ENCODE assay signal across 1 cellular context in genomic region chr2:166357068-166357949, GRCh38.
TF ChIP-seq lines count a peak whose summit lies in the region.

No MANE protein-coding gene starts in this region.

TF ChIP-seq in K562, 482 proteins besides CTCF, POLR2A, EP300 and RAD21 (continued from another document):
- TF ChIP-seq HES1 (IDR thresholded peaks at IDR 0.05; ENCODE audit: low read depth) = no peak
- no peak for TF ChIP-seq ZZZ3 (IDR thresholded peaks at IDR 0.05)
- 0 out of 2 replicates have a peak, but pooled peaks have one; percentile 49 for TF ChIP-seq NCOA6 (IDR thresholded peaks at IDR 0.05)
- TF ChIP-seq ZNF778 (CRISPR knock-in tag; IDR thresholded peaks at IDR 0.05) = no peak
- peak; percentile 85 for TF ChIP-seq FOXJ2 (tag; IDR thresholded peaks at IDR 0.05)
- no peak for TF ChIP-seq CXXC5 (CRISPR knock-in tag; IDR thresholded peaks at IDR 0.05)
- TF ChIP-seq TBL1XR1 (IDR thresholded peaks at IDR 0.05; ENCODE audit: low read length in 2 of 2) = no peak
- no peak for TF ChIP-seq WHSC1 (IDR thresholded peaks at IDR 0.05; ENCODE audit: low read length)
- TF ChIP-seq SMAD1 (IDR thresholded peaks at IDR 0.05; ENCODE audit: low read depth, low read length, partially characterized antibody) = no peak
- peak; percentile 96 for TF ChIP-seq C11orf30 (IDR thresholded peaks at IDR 0.05; ENCODE audit: low read depth)
- TF ChIP-seq GABPA (tag; conservative IDR thresholded peaks at IDR 0.05; ENCODE audit: low read depth) = no peak; the same call in 1 of the 2 replicates
- TF ChIP-seq RFX1 (IDR thresholded peaks at IDR 0.05) = peak; percentile 97
- 0 out of 2 replicates have a peak, but pooled peaks have one; percentile 16 for TF ChIP-seq THRB (CRISPR knock-in tag; conservative IDR thresholded peaks at IDR 0.05)
- peak; percentile 71 for TF ChIP-seq NEUROD1 (IDR thresholded peaks at IDR 0.05; ENCODE audit: borderline replicate concordance, low read depth, low read length, partially characterized antibody)
- peak; percentile 96 for TF ChIP-seq NFE2L1 (tag; IDR thresholded peaks at IDR 0.05; ENCODE audit: borderline replicate concordance, low read depth)
- TF ChIP-seq TEAD1 (CRISPR knock-in tag; IDR thresholded peaks at IDR 0.05) = 0 out of 4 replicates have a peak, but pooled peaks of 1 of the 2 experiments have one; percentile 16
- TF ChIP-seq ZNF75A (CRISPR knock-in tag; IDR thresholded peaks at IDR 0.05) = no peak
- TF ChIP-seq ZNF740 (CRISPR knock-in tag; IDR thresholded peaks at IDR 0.05) = peak; percentile 51; the same call in 1 of the 2 replicates
- TF ChIP-seq ZNF740 (tag; IDR thresholded peaks at IDR 0.05) = peak in 1 of 2 experiments; percentile 81; a peak in 2 of 4 replicates
- TF ChIP-seq EWSR1 (IDR thresholded peaks at IDR 0.05; ENCODE audit: borderline replicate concordance, low read depth, partially characterized antibody) = no peak
- 0 out of 2 replicates have a peak, but pooled peaks have one; percentile 18 for TF ChIP-seq E4F1 (CRISPR knock-in tag; IDR thresholded peaks at IDR 0.05; ENCODE audit: borderline replicate concordance)
- TF ChIP-seq NFE2 (IDR thresholded peaks at IDR 0.05; ENCODE audit: low read depth) = peak; percentile 93
- TF ChIP-seq KLF6 (CRISPR knock-in tag; IDR thresholded peaks at IDR 0.05; ENCODE audit: borderline replicate concordance) = peak; percentile 74; the same call in 1 of the 2 replicates
- peak in 1 of 2 experiments; percentile 76; a peak in 1 of 4 replicates for TF ChIP-seq CSDE1 (IDR thresholded peaks at IDR 0.05)
- TF ChIP-seq ZBED1 (IDR thresholded peaks at IDR 0.05) = no peak
- peak; percentile 11; the same call in 1 of the 2 replicates for TF ChIP-seq ZNF395 (CRISPR knock-in tag; IDR thresholded peaks at IDR 0.05)
- peak; percentile 7; the same call in 1 of the 2 replicates for TF ChIP-seq ZNF449 (CRISPR knock-in tag; IDR thresholded peaks at IDR 0.05)
- no peak for TF ChIP-seq HLTF (IDR thresholded peaks at IDR 0.05)
- peak; percentile 80 for TF ChIP-seq NFRKB (IDR thresholded peaks at IDR 0.05; ENCODE audit: low read depth)
- TF ChIP-seq MAFF (IDR thresholded peaks at IDR 0.05; ENCODE audit: low read length) = peak; percentile 95
- no peak for TF ChIP-seq BRF1 (IDR thresholded peaks at IDR 0.05; ENCODE audit: borderline replicate concordance, extremely low read depth, insufficient read length)
- TF ChIP-seq ATF6 (CRISPR knock-in tag; IDR thresholded peaks at IDR 0.05) = 0 out of 2 replicates have a peak, but pooled peaks have one; percentile 49
- TF ChIP-seq SRSF9 (IDR thresholded peaks at IDR 0.05; ENCODE audit: borderline replicate concordance, low read depth, low read length) = no peak
- TF ChIP-seq PHF20 (IDR thresholded peaks at IDR 0.05; ENCODE audit: partially characterized antibody) = no peak
- TF ChIP-seq HNRNPLL (IDR thresholded peaks at IDR 0.05; ENCODE audit: low read depth, low read length, poor library complexity, severe bottlenecking) = no peak
- TF ChIP-seq ZNF24 (IDR thresholded peaks at IDR 0.05) = no peak
- peak; percentile 84 for TF ChIP-seq MEIS2 (IDR thresholded peaks at IDR 0.05; ENCODE audit: partially characterized antibody)
- TF ChIP-seq ATF7 (IDR thresholded peaks at IDR 0.05) = peak; percentile 75
- no peak for TF ChIP-seq ZC3H11A (IDR thresholded peaks at IDR 0.05; ENCODE audit: low read depth, low read length)
- no peak for TF ChIP-seq ZNF143 (CRISPR knock-in tag; IDR thresholded peaks at IDR 0.05)
- no peak for TF ChIP-seq MYC (IDR thresholded peaks at IDR 0.05; ENCODE audit: low read depth, low read length)
- TF ChIP-seq MYC (CRISPR knock-in tag; IDR thresholded peaks at IDR 0.05; ENCODE audit: borderline replicate concordance, low read depth) = no peak
